ENCODE assay signal across 28 cellular contexts in the genomic region with DNA sequence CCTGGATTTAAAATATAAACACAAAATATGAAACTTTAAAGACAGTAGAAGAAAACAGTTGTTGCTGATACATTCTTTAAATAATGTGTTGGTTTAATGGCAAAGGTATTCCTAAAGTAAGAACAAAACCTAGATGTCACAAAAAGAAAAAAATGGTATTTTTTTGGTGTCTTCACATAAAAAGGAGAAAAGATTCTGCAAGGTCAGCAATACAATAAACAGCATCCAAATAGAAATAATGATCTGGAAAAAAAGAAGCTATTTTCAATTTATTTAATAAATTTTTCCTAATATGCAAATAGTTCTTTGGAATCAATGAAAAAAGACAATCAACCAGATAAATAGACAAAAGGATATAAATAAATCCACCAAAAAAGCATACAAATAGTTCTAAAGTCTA. TPM values are rescaled to one million over a fixed set of nuclear protein-coding genes. Genes with fewer than 3 reads are reported as not detected.
DNase-seq lines count a peak whose midpoint lies in the region; ATAC-seq, FAIRE-seq and TF ChIP-seq lines count a peak whose summit lies in the region.
"Had no signal": no experiment of that assay in that cellular context is flagged by ENCODE, and none has a peak within 500 bp of the region (broad histone marks: within the 10 kb centered on the region; RNA-seq: fewer than 3 reads in every experiment).

No MANE protein-coding gene starts in this region.

- in situ Hi-C loops in HepG2 (cut with HindIII; ENCODE audit: extremely low pct_ligation_motif_present, low pct_unique_long_range_greater_than_20kb): loop anchor here (5.0 kb wide), 1 partner anchor 196 kb away; no protein-coding TSS in a partner anchor

- peaks cover 39% of the 10 kb centered on the region for H3F3A ChIP-seq in PC-9 (ENCODE audit: insufficient read depth, low read depth)

- H4K5ac ChIP-seq in H1 (ENCODE audit: insufficient read length, low read depth, low read length): no peak overlapping the region

- H3K27me3 ChIP-seq in HepG2 (ENCODE audit: control insufficient read depth in 1 of 2, insufficient read depth in 2 of 2, low read length in 2 of 2) (peaks cover under 1 to 2% of the 10 kb centered on the region in 2 experiments; a peak in 2 of 5 replicates), right lobe of liver (no peaks in the 10 kb centered on the region), PC-9 (ENCODE audit: insufficient read depth, low read depth) (no peaks in the 10 kb centered on the region), H1 (replicated peaks in 1 of 4; ENCODE audit: control insufficient read depth in 3 of 4, extremely low read depth in 1 of 4, insufficient read depth in 3 of 4, low read length in 3 of 4) (no peaks in the 10 kb centered on the region), tibial nerve (no peaks in the 10 kb centered on the region)
- H3K27me3 ChIP-seq: BLaER1 treated with 17β-estradiol and CSF1 and Interleukin-3, amounts not matched to agents 10 nM and 100 nM had no signal

- DNase-seq in HepG2 (ENCODE audit: low spot score) (no peak), right lobe of liver (no peak), PC-9 (no peak), H1 (ENCODE audit: low read depth in 1 of 2, low spot score in 2 of 2) (no peak), tibial nerve (ENCODE audit: low spot score in 2 of 2) (no peak), frontal cortex (ENCODE audit: low spot score in 2 of 2) (no peak), HuH-7.5 (ENCODE audit: low spot score) (no peak), DMS 273 treated with DMSO at 0.1 percent for 48 hours (lab: John Stamatoyannopoulos, UW) (no peak)
- DNase-seq: ACHN; AML-193; BE2C; CD4-positive, alpha-beta T cell; CD8-positive, alpha-beta memory T cell; DMS53; DMS79 treated with DMSO at 0.1 percent for 48 hours; GF-D8; GOT3; H7; HCEC 1CT had no signal

- H4K8ac ChIP-seq in H1 (ENCODE audit: extremely low read depth, insufficient read depth, low read length): no peak overlapping the region

- no peak overlapping the region for H3K56ac ChIP-seq in H1 (replicated peaks; ENCODE audit: insufficient read length, low read depth, low read length)

- POLR2A ChIA-PET in HepG2 (lab: Yijun Ruan, JAX) (no interaction called here), PC-9 (lab: Charles Lee; ENCODE audit: unreplicated experiment) (interaction anchor here (0.6 kb wide), 1 partner anchor 14 kb away, joined by 3 read pairs; no protein-coding TSS in a partner anchor), H1 (lab: Charles Lee; ENCODE audit: partially characterized antibody) (no interaction called here)

- intact Hi-C loops in HepG2 (cut with micrococcal nuclease; ENCODE audit: unreplicated experiment): no loop called here
- intact Hi-C loops in right lobe of liver (cut with DNase I): no loop called here
- intact Hi-C loops in PC-9 (cut with micrococcal nuclease; ENCODE audit: unreplicated experiment): loop anchor here (5.0 kb wide), 3 partner anchors 266 to 1116 kb away; a partner anchor contains a TSS

- ATAC-seq in HepG2 (no peak), right lobe of liver (no peak)

- no peak overlapping the region for H3K14ac ChIP-seq in H1 (ENCODE audit: insufficient read length)

- no peaks in the 10 kb centered on the region for H3K9me3 ChIP-seq in HepG2 (ENCODE audit: low read length)
- H3K9me3 ChIP-seq in right lobe of liver: no peaks in the 10 kb centered on the region
- peaks cover 8% of the 10 kb centered on the region for H3K9me3 ChIP-seq in PC-9 (ENCODE audit: insufficient read depth, low read depth)
- H3K9me3 ChIP-seq in H1 (ENCODE audit: insufficient read depth in 2 of 2, low read depth in 1 of 2, low read length in 1 of 2): no peaks in the 10 kb centered on the region
- H3K9me3 ChIP-seq in tibial nerve: no peaks in the 10 kb centered on the region
- H3K9me3 ChIP-seq: BE2C; BLaER1 treated with 17β-estradiol and CSF1 and Interleukin-3, amounts not matched to agents 10 nM and 100 nM had no signal

- H3K23me2 ChIP-seq in H1 (ENCODE audit: low read depth, low read length): no peaks in the 10 kb centered on the region

- no peak overlapping the region for H4K91ac ChIP-seq in H1 (replicated peaks; ENCODE audit: insufficient read length, low read length)

- H2AK5ac ChIP-seq in H1 (ENCODE audit: low read depth, low read length): no peak overlapping the region

- no peak overlapping the region for H3K23ac ChIP-seq in H1 (ENCODE audit: insufficient read length)

- no peak overlapping the region for H2BK15ac ChIP-seq in H1 (ENCODE audit: low read length)

- TF ChIP-seq POLR2A in HepG2 (IDR thresholded peaks at IDR 0.05; ENCODE audit: insufficient read depth in 1 of 2, low read depth in 2 of 2, low read length in 2 of 2) (no peak), right lobe of liver (IDR thresholded peaks at IDR 0.05) (no peak), H1 (IDR thresholded peaks at IDR 0.05; ENCODE audit: control extremely low read depth in 1 of 2, low read depth in 2 of 2, low read length in 2 of 2) (no peak), tibial nerve (IDR thresholded peaks at IDR 0.05) (no peak)

- TF ChIP-seq CTCF in HepG2 (CRISPR knock-in tag; IDR thresholded peaks at IDR 0.05): no peak
- TF ChIP-seq CTCF in right lobe of liver (IDR thresholded peaks at IDR 0.05): no peak
- no peak for TF ChIP-seq CTCF in PC-9 (conservative IDR thresholded peaks at IDR 0.05)
- no peak for TF ChIP-seq CTCF in H1 (IDR thresholded peaks at IDR 0.05; ENCODE audit: control extremely low read depth in 1 of 3, insufficient read depth in 1 of 3, low read depth in 1 of 3, low read length in 3 of 3)
- no peak for TF ChIP-seq CTCF in tibial nerve (IDR thresholded peaks at IDR 0.05)

- H2BK120ac ChIP-seq in H1 (replicated peaks; ENCODE audit: low read depth, low read length): no peak overlapping the region

- no peak overlapping the region for H3K4me3 ChIP-seq in HepG2 (replicated peaks in 1 of 3; ENCODE audit: insufficient read depth in 1 of 3, low read depth in 2 of 3, low read length in 3 of 3)
- no peak overlapping the region for H3K4me3 ChIP-seq in right lobe of liver
- no peak overlapping the region for H3K4me3 ChIP-seq in PC-9
- no peak overlapping the region for H3K4me3 ChIP-seq in H1 (ENCODE audit: extremely low read depth in 1 of 4, insufficient read depth in 2 of 4, low read depth in 3 of 4, low read length in 4 of 4)
- no peak overlapping the region for H3K4me3 ChIP-seq in tibial nerve
- H3K4me3 ChIP-seq: BLaER1 treated with 17β-estradiol and CSF1 and Interleukin-3, amounts not matched to agents 10 nM and 100 nM had no signal

- no peak overlapping the region for H3K18ac ChIP-seq in H1 (ENCODE audit: extremely low read depth, low read length)

- FAIRE-seq in HepG2 (lab: Jason Lieb, UNC) (no peak), H1 (lab: Jason Lieb, UNC) (no peak), frontal cortex (lab: Jason Lieb, UNC) (no peak)
- FAIRE-seq: A204.1, D721Med, GM12891, GM18507 had no signal

- TF ChIP-seq RAD21 in HepG2 (CRISPR knock-in tag; IDR thresholded peaks at IDR 0.05) (no peak), H1 (IDR thresholded peaks at IDR 0.05 in 1 of 2, conservative IDR thresholded peaks at IDR 0.05 in 1 of 2; ENCODE audit: low read depth in 2 of 2, low read length in 2 of 2) (no peak)

- H3K27ac ChIP-seq in HepG2 (ENCODE audit: extremely low read length, insufficient read depth, low read length) (no peak overlapping the region), right lobe of liver (no peak overlapping the region), PC-9 (peak overlapping the region; percentile 54), H1 (ENCODE audit: low read depth, low read length) (no peak overlapping the region), tibial nerve (no peak overlapping the region)
- H3K27ac ChIP-seq: 22Rv1; BLaER1 treated with 17β-estradiol and CSF1 and Interleukin-3, amounts not matched to agents 10 nM and 100 nM had no signal

- H3K36me3 ChIP-seq in HepG2 (replicated peaks in 1 of 2; ENCODE audit: control insufficient read depth in 1 of 2, insufficient read depth in 2 of 2, low read length in 2 of 2) (no peaks in the 10 kb centered on the region), right lobe of liver (no peaks in the 10 kb centered on the region), PC-9 (ENCODE audit: low read depth) (no peaks in the 10 kb centered on the region), H1 (ENCODE audit: control insufficient read depth in 2 of 4, insufficient read depth in 4 of 4, low read length in 3 of 4) (no peaks in the 10 kb centered on the region), tibial nerve (no peaks in the 10 kb centered on the region)
- H3K36me3 ChIP-seq: BE2C; BLaER1 treated with 17β-estradiol and CSF1 and Interleukin-3, amounts not matched to agents 10 nM and 100 nM had no signal

- no peak for TF ChIP-seq EP300 in HepG2 (IDR thresholded peaks at IDR 0.05; ENCODE audit: low read depth in 2 of 2, low read length in 2 of 2)
- TF ChIP-seq EP300 in HepG2 (CRISPR knock-in tag; IDR thresholded peaks at IDR 0.05; ENCODE audit: borderline replicate concordance): no peak
- TF ChIP-seq EP300 in H1 (IDR thresholded peaks at IDR 0.05; ENCODE audit: borderline replicate concordance in 1 of 2, low read depth in 2 of 2, low read length in 2 of 2): no peak
- TF ChIP-seq EP300 in tibial nerve (IDR thresholded peaks at IDR 0.05): no peak

- CTCF ChIA-PET in HepG2 (lab: Yijun Ruan, JAX; ENCODE audit: low intra/inter-chr PET ratio, low total read pairs): interaction anchor here (2.1 kb wide), 1 partner anchor 200 kb away, joined by 7 read pairs; no protein-coding TSS in a partner anchor
- CTCF ChIA-PET in PC-9 (lab: Charles Lee): interaction anchor here (0.5 to 0.6 kb wide), 2 partner anchors 103 to 201 kb away, joined by 4 to 5 read pairs; no protein-coding TSS in a partner anchor
- CTCF ChIA-PET in H1 (lab: Charles Lee; ENCODE audit: partially characterized antibody): interaction anchor here (1.1 to 3.7 kb wide), 5 partner anchors 9 to 200 kb away, joined by 4 to 20 read pairs (median 10); no protein-coding TSS in a partner anchor

- H3K79me1 ChIP-seq in H1 (ENCODE audit: low read depth, low read length): no peaks in the 10 kb centered on the region

- no peak overlapping the region for H2BK5ac ChIP-seq in H1 (ENCODE audit: low read depth, low read length)

- H3K79me2 ChIP-seq in HepG2 (ENCODE audit: insufficient read depth, low read length) (no peaks in the 10 kb centered on the region), PC-9 (ENCODE audit: low read depth) (peaks cover 24% of the 10 kb centered on the region), H1 (ENCODE audit: control insufficient read depth in 1 of 2, insufficient read depth in 2 of 2, low read length in 2 of 2) (no peaks in the 10 kb centered on the region)

- BruUV-seq in HepG2 (replicated peaks; lab: Mats Ljungman, UMichigan) (no TSS peak), PC-9 (replicated peaks; lab: Mats Ljungman, UMichigan) (no TSS peak)

- H2BK20ac ChIP-seq in H1 (ENCODE audit: low read length): no peak overlapping the region

- no peak overlapping the region for H2BK12ac ChIP-seq in H1 (ENCODE audit: low read depth, low read length)

- H4K20me1 ChIP-seq in HepG2 (ENCODE audit: insufficient read depth, low read length): no peaks in the 10 kb centered on the region
- H4K20me1 ChIP-seq in PC-9 (ENCODE audit: insufficient read depth): no peaks in the 10 kb centered on the region
- H4K20me1 ChIP-seq in H1 (replicated peaks in 1 of 2; ENCODE audit: control insufficient read depth in 1 of 2, insufficient read depth in 2 of 2, low read length in 2 of 2): no peaks in the 10 kb centered on the region
- H4K20me1 ChIP-seq: BLaER1 treated with 17β-estradiol and CSF1 and Interleukin-3, amounts not matched to agents 10 nM and 100 nM had no signal

- H3K4me1 ChIP-seq in HepG2 (ENCODE audit: insufficient read depth, low read length) (peaks cover 28% of the 10 kb centered on the region), right lobe of liver (no peaks in the 10 kb centered on the region), PC-9 (replicated peaks; ENCODE audit: insufficient read depth) (peaks cover 54% of the 10 kb centered on the region), H1 (replicated peaks in 1 of 4; ENCODE audit: control insufficient read depth in 3 of 4, insufficient read depth in 4 of 4, low read length in 3 of 4) (no peaks in the 10 kb centered on the region), tibial nerve (peaks cover 0 to 5% (median 0%) of the 10 kb centered on the region in 4 donors)
- H3K4me1 ChIP-seq: BE2C had no signal

- H3K9ac ChIP-seq in HepG2 (ENCODE audit: insufficient read depth, low read depth, low read length) (no peak overlapping the region), H1 (replicated peaks in 1 of 4; ENCODE audit: extremely low read depth in 1 of 4, low read depth in 3 of 4, low read length in 3 of 4) (no peak overlapping the region)
- H3K9ac ChIP-seq: BLaER1 treated with 17β-estradiol and CSF1 and Interleukin-3, amounts not matched to agents 10 nM and 100 nM had no signal

- no peak overlapping the region for H3K4ac ChIP-seq in H1 (replicated peaks; ENCODE audit: insufficient read length, low read depth, low read length)

- H2AFZ ChIP-seq in HepG2 (ENCODE audit: low read length): no peak overlapping the region
- no peak overlapping the region for H2AFZ ChIP-seq in PC-9
- H2AFZ ChIP-seq in H1 (ENCODE audit: low read length): no peak overlapping the region

- H3K9me2 ChIP-seq in PC-9 (ENCODE audit: insufficient read depth): no peaks in the 10 kb centered on the region

- H3K4me2 ChIP-seq in HepG2 (ENCODE audit: low read depth, low read length) (no peak overlapping the region), PC-9 (no peak overlapping the region), H1 (ENCODE audit: insufficient read depth in 1 of 2, low read depth in 2 of 2, low read length in 2 of 2) (no peak overlapping the region)
- H3K4me2 ChIP-seq: BLaER1 treated with 17β-estradiol and CSF1 and Interleukin-3, amounts not matched to agents 10 nM and 100 nM had no signal

RNA-seq across cellular contexts. Expression of a gene that starts 6.5 kb away (rescaled TPM):
- total RNA-seq in HepG2 (2016; rRNA removed; fragmentation: Illumina TruSeq; extraction: Trizol): not detected in 2 replicates
- not detected in 2 replicates for total RNA-seq in HepG2 (2016; cell fraction: cytosol; rRNA removed; fragmentation: Illumina TruSeq; extraction: Trizol; ENCODE audit: low read depth)
- total RNA-seq in HepG2 (2016; cell fraction: insoluble cytoplasmic fraction; rRNA removed; fragmentation: Illumina TruSeq; extraction: Trizol): not detected in 2 replicates
- total RNA-seq in HepG2 (2016; cell fraction: membrane; rRNA removed; fragmentation: Illumina TruSeq; extraction: Trizol): not detected in 2 replicates
- not detected in 2 replicates for total RNA-seq in HepG2 (2016; cell fraction: nucleus; rRNA removed; fragmentation: Illumina TruSeq; extraction: Trizol)
- polyA plus RNA-seq in HepG2 (2011; rRNA removed): not detected in 2 replicates
- 0.03 TPM in 1 of 2 replicates, not detected in the other for polyA plus RNA-seq in HepG2 (2011; cell fraction: cytosol; rRNA removed)
- not detected in 2 replicates for polyA plus RNA-seq in HepG2 (2011; cell fraction: nucleus; rRNA removed)
- polyA plus RNA-seq in HepG2 (2012): not detected in 2 replicates
- polyA plus RNA-seq in HepG2 (2016; cell fraction: cytosol; fragmentation: Illumina TruSeq; extraction: Trizol; ENCODE audit: low read depth): not detected in 2 replicates
- not detected in 2 replicates for polyA plus RNA-seq in HepG2 (2016; cell fraction: insoluble cytoplasmic fraction; fragmentation: Illumina TruSeq; extraction: Trizol; ENCODE audit: low read depth)
- polyA plus RNA-seq in HepG2 (2016; cell fraction: membrane; fragmentation: Illumina TruSeq; extraction: Trizol; ENCODE audit: low read depth): not detected in 2 replicates
- not detected in 2 replicates for polyA plus RNA-seq in HepG2 (2016; cell fraction: nucleus; fragmentation: Illumina TruSeq; extraction: Trizol; ENCODE audit: insufficient read depth, low read depth)
- not detected in 2 replicates for polyA minus RNA-seq in HepG2 (2011; rRNA and poly(A)+ RNA removed; ENCODE audit: low replicate concordance)
- not detected in 2 replicates for polyA minus RNA-seq in HepG2 (2011; cell fraction: cytosol; rRNA and poly(A)+ RNA removed)
- polyA minus RNA-seq in HepG2 (2011; cell fraction: nucleus; rRNA and poly(A)+ RNA removed): not detected in 2 replicates
- total RNA-seq in right lobe of liver: not detected
- 112 and 162 TPM in 2 replicates for total RNA-seq in PC-9 (2021)
- total RNA-seq in H1 (2021; fragmentation: NEBNext Ultra II Directional; extraction: Animal tissue kit (Norgen Biotek cat#: 25700)): not detected in 2 replicates
- polyA plus RNA-seq in H1 (2011; rRNA removed): not detected in 2 replicates
- polyA plus RNA-seq in H1 (2011; cell fraction: cytosol; rRNA removed): not detected
- not detected for polyA plus RNA-seq in H1 (2011; cell fraction: nucleus; rRNA removed)
- polyA plus RNA-seq in H1 (2012, experiment 1 of 2): not detected in 4 replicates
- polyA plus RNA-seq in H1 (2012, experiment 2 of 2): not detected
- not detected for polyA plus RNA-seq in H1 (2013, experiment 1 of 2)
- polyA plus RNA-seq in H1 (2013, experiment 2 of 2): not detected
- polyA minus RNA-seq in H1 (2011; rRNA and poly(A)+ RNA removed): 0.06 TPM in 1 of 2 replicates, not detected in the other
- not detected for polyA minus RNA-seq in H1 (2011; cell fraction: cytosol; rRNA and poly(A)+ RNA removed)
- not detected for polyA minus RNA-seq in H1 (2011; cell fraction: nucleus; rRNA and poly(A)+ RNA removed)
- total RNA-seq in tibial nerve: not detected
- not detected for total RNA-seq in frontal cortex
- total RNA-seq: CD4-positive, alpha-beta T cell; CD8-positive, alpha-beta memory T cell; Daoy; G401; H7 had no signal
- polyA plus RNA-seq: CD14-positive monocyte; CD8-positive, alpha-beta memory T cell had no signal

Comparison
In these comparisons a context has a peak if more than half of its experiments do, and no peak if none do; other contexts are left out.
1. RNA of a gene that starts 6.5 kb away (total RNA-seq): 112 to 162 TPM in PC-9; not detected in HepG2, not detected in right lobe of liver, not detected in H1, not detected in tibial nerve and not detected in frontal cortex (single experiment); every median in the first group is over 100 times any median in the second.